ENCODE assay signal across 38 cellular contexts in the genomic region with DNA sequence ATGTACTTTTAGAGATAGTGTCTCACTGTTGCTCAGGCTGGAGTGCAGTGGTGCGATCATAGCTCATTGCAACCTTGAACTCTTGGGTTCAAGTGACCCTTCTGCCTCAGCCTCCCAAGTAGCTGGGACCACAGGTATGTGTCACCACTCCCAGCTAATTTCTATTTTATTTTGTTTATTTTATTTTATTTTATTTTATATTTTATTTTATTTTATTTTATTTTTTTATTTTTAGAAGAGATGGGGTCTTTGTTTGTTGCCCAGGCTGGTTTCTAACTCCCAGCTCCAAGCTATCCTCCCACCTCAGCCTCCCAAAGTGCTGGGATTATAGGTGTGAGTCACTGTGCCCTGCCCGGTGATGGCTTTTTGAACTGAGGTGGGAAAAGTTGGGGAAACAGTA. TPM values are rescaled to one million over a fixed set of nuclear protein-coding genes. Genes with fewer than 3 reads are reported as not detected.
"Had no signal": no experiment of that assay in that cellular context is flagged by ENCODE, and none has a peak within 500 bp of the region (broad histone marks: within the 10 kb centered on the region; RNA-seq: fewer than 3 reads in every experiment).

No MANE protein-coding gene starts in this region.

- DNase-seq: Karpas-422, Kasumi-1, MG63, MM.1S, MV-4-11, NCI-H1048, NCI-H1092, NCI-H1092 treated with DMSO at 0.1 percent for 48 hours, NCI-H1105, NCI-H1105 treated with DMSO at 0.1 percent for 48 hours, NCI-H1417, NCI-H1417 treated with DMSO at 0.1 percent for 48 hours, NCI-H1436, NCI-H1436 treated with DMSO at 0.1 percent for 48 hours, NCI-H146, NCI-H1694, NCI-H1694 treated with DMSO at 0.1 percent for 48 hours, NCI-H187, NCI-H187 treated with DMSO at 0.1 percent for 48 hours, NCI-H1930, NCI-H2029, NCI-H2029 treated with DMSO at 0.1 percent for 48 hours, NCI-H2081, NCI-H2081 treated with DMSO at 0.1 percent for 48 hours, NCI-H2107, NCI-H2171, NCI-H2171 treated with DMSO at 0.1 percent for 48 hours, NCI-H2227 treated with DMSO at 0.1 percent for 48 hours, NCI-H226, NCI-H345, NCI-H446, NCI-H446 treated with DMSO at 0.1 percent for 48 hours, NCI-H510A, NCI-H510A treated with DMSO at 0.1 percent for 48 hours had no signal

RNA-seq across cellular contexts. Expression of gene HS3ST4, which starts 35.1 kb away (rescaled TPM):
- total RNA-seq: LHCN-M2, M059J, MCF 10A, NCI-H460 had no signal
